Comparison of ENCODE assay signal across 8 cellular contexts in genomic region chr7:25894902-25895791, GRCh38.
DNase-seq lines count a peak whose midpoint lies in the region; ATAC-seq and TF ChIP-seq lines count a peak whose summit lies in the region.

No MANE protein-coding gene starts in this region.

- DNase-seq in GM13976 (ENCODE audit: low spot score): peak; percentile 78
- peak; percentile 75 for DNase-seq in NCI-H2227 (lab: John Stamatoyannopoulos, UW; ENCODE audit: unreplicated experiment)
- DNase-seq in activated CD4-positive, alpha-beta memory T cell treated with anti-CD3 and anti-CD28 coated beads, Interleukin-2, amount 10 ng/mL, durations not matched to agents 7 days and 5 days: peak; percentile 62
- peak; percentile 50 for DNase-seq in effector CD8-positive, alpha-beta T cell (lab: John Stamatoyannopoulos, UW)
- peak; percentile 58 for DNase-seq in mesendoderm
- peak; percentile 51 to 55 for DNase-seq in stimulated activated CD8-positive, alpha-beta memory T cell treated with anti-CD3 and anti-CD28 coated beads, Interleukin-2, amount 100 ng/mL, for 48 hours (ENCODE audit: low read depth in 2 of 2)

- no peaks in the 10 kb centered on the region for H3K79me2 ChIP-seq in mesendoderm (ENCODE audit: control insufficient read depth, insufficient read depth, low read length)

- peak overlapping the region; percentile 75 for H3K9ac ChIP-seq in mesendoderm (ENCODE audit: low read length)

- H3K4ac ChIP-seq in mesendoderm (ENCODE audit: low read depth, low read length): no peak overlapping the region

- peaks cover 4% of the 10 kb centered on the region for H3K27me3 Mint-ChIP-seq in activated CD4-positive, alpha-beta memory T cell treated with anti-CD3 and anti-CD28 coated beads, Interleukin-2, amount 10 ng/mL, durations not matched to agents 7 days and 5 days

- POLR2A ChIA-PET in activated CD4-positive, alpha-beta memory T cell treated with anti-CD3 and anti-CD28 coated beads, Interleukin-2, amount 10 ng/mL, durations not matched to agents 7 days and 5 days (lab: Charles Lee): interaction anchor here (1.0 to 1.7 kb wide), 3 partner anchors 13 to 302 kb away, joined by 3 to 6 read pairs (median 6); no protein-coding TSS in a partner anchor

- H3K23ac ChIP-seq in mesendoderm (ENCODE audit: low read length): no peak overlapping the region

- WGBS in mesendoderm (ENCODE audit: extremely low coverage, insufficient coverage, low lambda C conversion rate): no CpG with 5 or more reads among the region's 30 CpGs

- no peaks in the 10 kb centered on the region for H3K27me3 ChIP-seq in mesendoderm (ENCODE audit: insufficient read depth, low read length, poor library complexity)

- no peak overlapping the region for H2BK120ac ChIP-seq in mesendoderm (ENCODE audit: low read depth, low read length)

- H2BK15ac ChIP-seq in mesendoderm (replicated peaks; ENCODE audit: low read depth): no peak overlapping the region

- no peak overlapping the region for H4K5ac ChIP-seq in mesendoderm (ENCODE audit: low read length)

- no peaks in the 10 kb centered on the region for H3K36me3 ChIP-seq in mesendoderm (ENCODE audit: control insufficient read depth, insufficient read depth, low read length)

- peaks cover 28% of the 10 kb centered on the region for H3K4me1 Mint-ChIP-seq in activated CD4-positive, alpha-beta memory T cell treated with anti-CD3 and anti-CD28 coated beads, Interleukin-2, amount 10 ng/mL, durations not matched to agents 7 days and 5 days

- H3K79me1 ChIP-seq in mesendoderm (ENCODE audit: low read length): no peaks in the 10 kb centered on the region

- H3K4me2 ChIP-seq in mesendoderm (ENCODE audit: low read length): peak overlapping the region; percentile 68

- in situ Hi-C loops in GM13976 (cut with MboI; ENCODE audit: low sequenced_read_pairs, unreplicated experiment): loop anchor here (5.0 to 25.0 kb wide), 4 partner anchors 180 to 767 kb away; no protein-coding TSS in a partner anchor

- H2BK5ac ChIP-seq in mesendoderm (ENCODE audit: low read length): no peak overlapping the region

- CTCF ChIA-PET in activated CD4-positive, alpha-beta memory T cell treated with anti-CD3 and anti-CD28 coated beads, Interleukin-2, amount 10 ng/mL, durations not matched to agents 7 days and 5 days (lab: Charles Lee): interaction anchor here (0.7 to 6.6 kb wide), 27 partner anchors 9 to 786 kb away, joined by 3 to 74 read pairs (median 5); partner anchors contain the start of genes CBX3 and NFE2L3

- TF ChIP-seq CTCF in GM13976 (IDR thresholded peaks at IDR 0.05; ENCODE audit: borderline replicate concordance, control extremely low read depth, extremely low read depth, insufficient read depth, missing control alignments): peak; percentile 66

- peaks cover 2% of the 10 kb centered on the region for H3K4me1 ChIP-seq in mesendoderm (ENCODE audit: control insufficient read depth, low read depth, low read length)

- no peak overlapping the region for H4K8ac ChIP-seq in mesendoderm (ENCODE audit: low read depth, low read length)

- no peak overlapping the region for H3K27ac Mint-ChIP-seq in activated CD4-positive, alpha-beta memory T cell treated with anti-CD3 and anti-CD28 coated beads, Interleukin-2, amount 10 ng/mL, durations not matched to agents 7 days and 5 days

- H3K4me3 ChIP-seq in mesendoderm (ENCODE audit: low read length): peak overlapping the region; percentile 61

- no peak overlapping the region for H3K4me3 Mint-ChIP-seq in activated CD4-positive, alpha-beta memory T cell treated with anti-CD3 and anti-CD28 coated beads, Interleukin-2, amount 10 ng/mL, durations not matched to agents 7 days and 5 days

- no peak overlapping the region for H3K27ac ChIP-seq in mesendoderm (ENCODE audit: low read depth, low read length)

- H3K36me3 Mint-ChIP-seq in activated CD4-positive, alpha-beta memory T cell treated with anti-CD3 and anti-CD28 coated beads, Interleukin-2, amount 10 ng/mL, durations not matched to agents 7 days and 5 days (ENCODE audit: low read depth): peaks cover 4% of the 10 kb centered on the region

- H3K56ac ChIP-seq in mesendoderm (ENCODE audit: low read length): peak overlapping the region; percentile 81

- no peak overlapping the region for H3K18ac ChIP-seq in mesendoderm (ENCODE audit: low read length)

- no peak overlapping the region for H2AK5ac ChIP-seq in mesendoderm (ENCODE audit: low read length)

- ATAC-seq in HG02642 (IDR thresholded peaks at IDR 0.05; ENCODE audit: poor library complexity, unreplicated experiment) (peak; percentile 67), GM18519 (IDR thresholded peaks at IDR 0.05; ENCODE audit: low FRiP score, unreplicated experiment) (no peak)

- peaks cover 5% of the 10 kb centered on the region for H3K9me3 Mint-ChIP-seq in activated CD4-positive, alpha-beta memory T cell treated with anti-CD3 and anti-CD28 coated beads, Interleukin-2, amount 10 ng/mL, durations not matched to agents 7 days and 5 days
